ENCODE assay signal across 19 cellular contexts in genomic region chr21:42469272-42469671, GRCh38. TPM values are rescaled to one million over a fixed set of nuclear protein-coding genes. Genes with fewer than 3 reads are reported as not detected.
DNase-seq lines count a peak whose midpoint lies in the region; ATAC-seq, FAIRE-seq and TF ChIP-seq lines count a peak whose summit lies in the region.
"Had no signal": no experiment of that assay in that cellular context is flagged by ENCODE, and none has a peak within 500 bp of the region (broad histone marks: within the 10 kb centered on the region; RNA-seq: fewer than 3 reads in every experiment).

No MANE protein-coding gene starts in this region.

- H3K4me2 ChIP-seq in HepG2 (ENCODE audit: low read depth, low read length): no peak overlapping the region
- H3K4me2 ChIP-seq in mammary epithelial cell (ENCODE audit: insufficient read depth, low read depth, low read length): no peak overlapping the region

- in situ Hi-C loops in GM13977 (cut with MboI; ENCODE audit: low pct_unique_long_range_greater_than_20kb, low sequenced_read_pairs, unreplicated experiment): no loop called here
- in situ Hi-C loops in HepG2 (cut with HindIII; ENCODE audit: extremely low pct_ligation_motif_present, low pct_unique_long_range_greater_than_20kb): no loop called here
- in situ Hi-C loops in mammary epithelial cell (cut with MboI; ENCODE audit: low sequenced_read_pairs in 2 of 2): no loop called here

- intact Hi-C loops in HepG2 (cut with micrococcal nuclease; ENCODE audit: unreplicated experiment): no loop called here
- intact Hi-C loops in dorsolateral prefrontal cortex (cut with DNase I): loop anchor here in 1 of 2 donors (10.0 kb wide), 1 partner anchor 164 kb away; no protein-coding TSS in a partner anchor
- intact Hi-C loops in mammary epithelial cell (cut with micrococcal nuclease): no loop called here

- peaks cover 4% of the 10 kb centered on the region for H3K27me3 Mint-ChIP-seq in activated naive CD8-positive, alpha-beta T cell treated with anti-CD3 and anti-CD28 coated beads for 36 hours

- WGBS in HepG2 (ENCODE audit: low lambda C conversion rate): 0% methylated on average over 2 of the region's 2 CpGs
- WGBS in mammary epithelial cell (ENCODE audit: low coverage, missing lambda C conversion rate): 88% methylated on average over 2 of the region's 2 CpGs

- H4K20me1 ChIP-seq in HepG2 (ENCODE audit: insufficient read depth, low read length) (no peaks in the 10 kb centered on the region), mammary epithelial cell (ENCODE audit: insufficient read depth, low read length) (no peaks in the 10 kb centered on the region)

- H3K27ac ChIP-seq in HUES48 (ENCODE audit: low read depth, low read length): peak overlapping the region; percentile 5
- no peak overlapping the region for H3K27ac ChIP-seq in HepG2 (ENCODE audit: extremely low read length, insufficient read depth, low read length)
- H3K27ac ChIP-seq in dorsolateral prefrontal cortex: no peak overlapping the region
- no peak overlapping the region for H3K27ac ChIP-seq in mammary epithelial cell (ENCODE audit: insufficient read depth, low read depth, low read length)

- H3K36me3 ChIP-seq in HUES48 (ENCODE audit: control insufficient read depth, insufficient read depth, low read length) (no peaks in the 10 kb centered on the region), HepG2 (replicated peaks in 1 of 2; ENCODE audit: control insufficient read depth in 1 of 2, insufficient read depth in 2 of 2, low read length in 2 of 2) (no peaks in the 10 kb centered on the region), mammary epithelial cell (ENCODE audit: insufficient read depth, low read length) (no peaks in the 10 kb centered on the region)

- H3K27me3 ChIP-seq in HUES48 (ENCODE audit: control insufficient read depth, insufficient read depth, low read length) (no peaks in the 10 kb centered on the region), HepG2 (ENCODE audit: control insufficient read depth in 1 of 2, insufficient read depth in 2 of 2, low read length in 2 of 2) (no peaks in the 10 kb centered on the region), dorsolateral prefrontal cortex (no peaks in the 10 kb centered on the region), mammary epithelial cell (ENCODE audit: insufficient read depth, low read length) (no peaks in the 10 kb centered on the region)

- H3K4me3 ChIP-seq in HUES48 (ENCODE audit: low read depth, low read length) (no peak overlapping the region), HepG2 (replicated peaks in 1 of 3; ENCODE audit: insufficient read depth in 1 of 3, low read depth in 2 of 3, low read length in 3 of 3) (no peak overlapping the region), dorsolateral prefrontal cortex (no peak overlapping the region), mammary epithelial cell (replicated peaks in 1 of 3; ENCODE audit: insufficient read depth in 1 of 3, low read depth in 2 of 3, low read length in 3 of 3) (no peak overlapping the region)

- peaks cover 24% of the 10 kb centered on the region for H3K4me1 Mint-ChIP-seq in activated naive CD8-positive, alpha-beta T cell treated with anti-CD3 and anti-CD28 coated beads for 36 hours

- H3K27ac Mint-ChIP-seq in activated naive CD8-positive, alpha-beta T cell treated with anti-CD3 and anti-CD28 coated beads for 36 hours: no peak overlapping the region
- H3K27ac Mint-ChIP-seq: B cell; dendritic cell treated with granulocyte-macrophage colony-stimulating factor and Interleukin-4, amounts not matched to agents 40 ng/mL and 50 ng/mL, for 4 days had no signal

- H3K9me3 ChIP-seq in HUES48 (ENCODE audit: control insufficient read depth, insufficient read depth, low read length): no peaks in the 10 kb centered on the region
- no peaks in the 10 kb centered on the region for H3K9me3 ChIP-seq in HepG2 (ENCODE audit: low read length)
- H3K9me3 ChIP-seq in mammary epithelial cell (replicated peaks; ENCODE audit: insufficient read depth, low read length): no peaks in the 10 kb centered on the region

- TF ChIP-seq RAD21 in HepG2 (CRISPR knock-in tag; IDR thresholded peaks at IDR 0.05): no peak

- ATAC-seq in GM21529 (IDR thresholded peaks at IDR 0.05; ENCODE audit: unreplicated experiment) (peak; percentile 49), HepG2 (peak; percentile 47; the same call in 2 of the 3 replicates), GM18873 (IDR thresholded peaks at IDR 0.05; ENCODE audit: low FRiP score, unreplicated experiment) (no peak)
- ATAC-seq: sciatic nerve had no signal

- no peak overlapping the region for H3K9ac ChIP-seq in HUES48 (ENCODE audit: low read depth, low read length)
- no peak overlapping the region for H3K9ac ChIP-seq in HepG2 (ENCODE audit: insufficient read depth, low read depth, low read length)
- no peak overlapping the region for H3K9ac ChIP-seq in mammary epithelial cell (ENCODE audit: insufficient read depth, low read length)

- peaks cover under 1% of the 10 kb centered on the region for H3K36me3 Mint-ChIP-seq in activated naive CD8-positive, alpha-beta T cell treated with anti-CD3 and anti-CD28 coated beads for 36 hours
- H3K36me3 Mint-ChIP-seq: naive B cell had no signal

- no peak for TF ChIP-seq POLR2A in HepG2 (IDR thresholded peaks at IDR 0.05; ENCODE audit: insufficient read depth in 1 of 2, low read depth in 2 of 2, low read length in 2 of 2)

- POLR2A ChIA-PET in HepG2 (lab: Yijun Ruan, JAX): no interaction called here

- no peak overlapping the region for H3K4me3 Mint-ChIP-seq in activated naive CD8-positive, alpha-beta T cell treated with anti-CD3 and anti-CD28 coated beads for 36 hours
- H3K4me3 Mint-ChIP-seq: B cell; dendritic cell treated with granulocyte-macrophage colony-stimulating factor and Interleukin-4, amounts not matched to agents 40 ng/mL and 50 ng/mL, for 4 days; naive B cell had no signal

- no peaks in the 10 kb centered on the region for H3K9me3 Mint-ChIP-seq in activated naive CD8-positive, alpha-beta T cell treated with anti-CD3 and anti-CD28 coated beads for 36 hours
- H3K9me3 Mint-ChIP-seq: dendritic cell treated with granulocyte-macrophage colony-stimulating factor and Interleukin-4, amounts not matched to agents 40 ng/mL and 50 ng/mL, for 4 days; naive B cell had no signal

- H3K79me2 ChIP-seq in HepG2 (ENCODE audit: insufficient read depth, low read length) (no peaks in the 10 kb centered on the region), mammary epithelial cell (ENCODE audit: insufficient read depth, low read length) (no peaks in the 10 kb centered on the region)

- FAIRE-seq in HepG2 (lab: Jason Lieb, UNC): no peak
- FAIRE-seq: TTC549 had no signal

- dilution Hi-C loops in mammary epithelial cell (cut with HindIII; ENCODE audit: low sequenced_read_pairs): no loop called here

- no TSS peak for BruUV-seq in HepG2 (replicated peaks; lab: Mats Ljungman, UMichigan)
- BruUV-seq in mammary epithelial cell (replicated peaks; lab: Mats Ljungman, UMichigan): no TSS peak

- no peak for TF ChIP-seq EP300 in HepG2 (IDR thresholded peaks at IDR 0.05; ENCODE audit: low read depth in 2 of 2, low read length in 2 of 2)
- no peak for TF ChIP-seq EP300 in HepG2 (CRISPR knock-in tag; IDR thresholded peaks at IDR 0.05; ENCODE audit: borderline replicate concordance)

- CTCF ChIA-PET in HepG2 (lab: Yijun Ruan, JAX; ENCODE audit: low intra/inter-chr PET ratio, low total read pairs) (no interaction called here), mammary epithelial cell (lab: Charles Lee; ENCODE audit: low non-redundant PET) (no interaction called here)

- TF ChIP-seq CTCF in GM13977 (IDR thresholded peaks at IDR 0.05; ENCODE audit: extremely low read depth, insufficient read depth, missing control alignments) (no peak), HepG2 (CRISPR knock-in tag; IDR thresholded peaks at IDR 0.05) (no peak), dorsolateral prefrontal cortex (IDR thresholded peaks at IDR 0.05 in 54 of 56, conservative IDR thresholded peaks at IDR 0.05 in 2 of 56; ENCODE audit: low read depth in 1 of 56, partially characterized antibody in 56 of 56) (no peak), mammary epithelial cell (conservative IDR thresholded peaks at IDR 0.05 in 1 of 2, IDR thresholded peaks at IDR 0.05 in 1 of 2; ENCODE audit: extremely low read depth in 1 of 2, insufficient read depth in 1 of 2, low read depth in 1 of 2, low read length in 2 of 2) (no peak)

- H2AFZ ChIP-seq in HepG2 (ENCODE audit: low read length) (no peak overlapping the region), mammary epithelial cell (ENCODE audit: low read depth, low read length) (no peak overlapping the region)

- DNase-seq in GM13977 (ENCODE audit: low spot score) (peak; percentile 36), HepG2 (ENCODE audit: low spot score) (peak; percentile 16), dorsolateral prefrontal cortex (no peak), mammary epithelial cell (no peak)
- DNase-seq in activated naive CD8-positive, alpha-beta T cell treated with anti-CD3 and anti-CD28 coated beads for 36 hours: no peak
- DNase-seq: activated T-cell treated with anti-CD3 and anti-CD28 coated beads for 4 hours, DND-41, islet precursor cell, naive B cell, NCI-H1436, NCI-H526 had no signal

- H3K4me1 ChIP-seq in HUES48 (ENCODE audit: control insufficient read depth, insufficient read depth, low read length): peaks cover 21% of the 10 kb centered on the region
- H3K4me1 ChIP-seq in HepG2 (ENCODE audit: insufficient read depth, low read length): peaks cover 25% of the 10 kb centered on the region
- H3K4me1 ChIP-seq in mammary epithelial cell (ENCODE audit: insufficient read depth, low read length): peaks cover 7% of the 10 kb centered on the region

RNA-seq across cellular contexts. Expression of gene RSPH1, which starts 26.8 kb away (rescaled TPM):
- total RNA-seq in HepG2 (2016; rRNA removed; fragmentation: Illumina TruSeq; extraction: Trizol): not detected in 2 replicates
- not detected in 2 replicates for total RNA-seq in HepG2 (2016; cell fraction: cytosol; rRNA removed; fragmentation: Illumina TruSeq; extraction: Trizol; ENCODE audit: low read depth)
- not detected in 2 replicates for total RNA-seq in HepG2 (2016; cell fraction: insoluble cytoplasmic fraction; rRNA removed; fragmentation: Illumina TruSeq; extraction: Trizol)
- total RNA-seq in HepG2 (2016; cell fraction: membrane; rRNA removed; fragmentation: Illumina TruSeq; extraction: Trizol): not detected in 2 replicates
- not detected in 2 replicates for total RNA-seq in HepG2 (2016; cell fraction: nucleus; rRNA removed; fragmentation: Illumina TruSeq; extraction: Trizol)
- not detected in 2 replicates for polyA plus RNA-seq in HepG2 (2011; rRNA removed)
- not detected in 2 replicates for polyA plus RNA-seq in HepG2 (2011; cell fraction: cytosol; rRNA removed)
- not detected in 2 replicates for polyA plus RNA-seq in HepG2 (2011; cell fraction: nucleus; rRNA removed)
- not detected in 2 replicates for polyA plus RNA-seq in HepG2 (2012)
- not detected in 2 replicates for polyA plus RNA-seq in HepG2 (2016; cell fraction: cytosol; fragmentation: Illumina TruSeq; extraction: Trizol; ENCODE audit: low read depth)
- polyA plus RNA-seq in HepG2 (2016; cell fraction: insoluble cytoplasmic fraction; fragmentation: Illumina TruSeq; extraction: Trizol; ENCODE audit: low read depth): not detected in 2 replicates
- not detected in 2 replicates for polyA plus RNA-seq in HepG2 (2016; cell fraction: membrane; fragmentation: Illumina TruSeq; extraction: Trizol; ENCODE audit: low read depth)
- polyA plus RNA-seq in HepG2 (2016; cell fraction: nucleus; fragmentation: Illumina TruSeq; extraction: Trizol; ENCODE audit: insufficient read depth, low read depth): not detected in 2 replicates
- polyA minus RNA-seq in HepG2 (2011; rRNA and poly(A)+ RNA removed; ENCODE audit: low replicate concordance): not detected in 2 replicates
- polyA minus RNA-seq in HepG2 (2011; cell fraction: cytosol; rRNA and poly(A)+ RNA removed): not detected in 2 replicates
- polyA minus RNA-seq in HepG2 (2011; cell fraction: nucleus; rRNA and poly(A)+ RNA removed): not detected in 2 replicates
- total RNA-seq in activated naive CD8-positive, alpha-beta T cell treated with anti-CD3 and anti-CD28 coated beads for 36 hours: under 1 TPM in 1 of 2 experiments, not detected in 1; 0.32 TPM
- 10 to 100 TPM in 14 of 120 experiments, 1 to 10 TPM in 106; 3.5 to 12.9 (median 7.5) TPM for total RNA-seq in dorsolateral prefrontal cortex
- total RNA-seq in mammary epithelial cell: under 1 TPM; 0.50 to 0.66 TPM
- 0.35 TPM for polyA plus RNA-seq in mammary epithelial cell
- not detected for polyA minus RNA-seq in mammary epithelial cell
- total RNA-seq: H4 had no signal

RNA-seq across cellular contexts. Expression of gene SLC37A1, which starts 44.4 kb away (rescaled TPM):
- total RNA-seq in HepG2 (2016; rRNA removed; fragmentation: Illumina TruSeq; extraction: Trizol): 0.17 and 0.40 TPM in 2 replicates
- 0.18 TPM in 1 of 2 replicates, not detected in the other for total RNA-seq in HepG2 (2016; cell fraction: cytosol; rRNA removed; fragmentation: Illumina TruSeq; extraction: Trizol; ENCODE audit: low read depth)
- total RNA-seq in HepG2 (2016; cell fraction: insoluble cytoplasmic fraction; rRNA removed; fragmentation: Illumina TruSeq; extraction: Trizol): 0.10 and 0.28 TPM in 2 replicates
- total RNA-seq in HepG2 (2016; cell fraction: membrane; rRNA removed; fragmentation: Illumina TruSeq; extraction: Trizol): 0.31 and 0.48 TPM in 2 replicates
- total RNA-seq in HepG2 (2016; cell fraction: nucleus; rRNA removed; fragmentation: Illumina TruSeq; extraction: Trizol): 0.31 and 0.34 TPM in 2 replicates
- polyA plus RNA-seq in HepG2 (2011; rRNA removed): 0.14 and 0.22 TPM in 2 replicates
- polyA plus RNA-seq in HepG2 (2011; cell fraction: cytosol; rRNA removed): 0.12 and 0.14 TPM in 2 replicates
- polyA plus RNA-seq in HepG2 (2011; cell fraction: nucleus; rRNA removed): 0.19 and 0.29 TPM in 2 replicates
- 0.13 and 0.28 TPM in 2 replicates for polyA plus RNA-seq in HepG2 (2012)
- polyA plus RNA-seq in HepG2 (2016; cell fraction: cytosol; fragmentation: Illumina TruSeq; extraction: Trizol; ENCODE audit: low read depth): 0.18 and 0.58 TPM in 2 replicates
- 0.12 and 0.25 TPM in 2 replicates for polyA plus RNA-seq in HepG2 (2016; cell fraction: insoluble cytoplasmic fraction; fragmentation: Illumina TruSeq; extraction: Trizol; ENCODE audit: low read depth)
- polyA plus RNA-seq in HepG2 (2016; cell fraction: membrane; fragmentation: Illumina TruSeq; extraction: Trizol; ENCODE audit: low read depth): 0.35 and 0.40 TPM in 2 replicates
- 0.37 and 0.70 TPM in 2 replicates for polyA plus RNA-seq in HepG2 (2016; cell fraction: nucleus; fragmentation: Illumina TruSeq; extraction: Trizol; ENCODE audit: insufficient read depth, low read depth)
- polyA minus RNA-seq in HepG2 (2011; rRNA and poly(A)+ RNA removed; ENCODE audit: low replicate concordance): 0.80 and 7.9 TPM in 2 replicates
- 0.49 TPM in 1 of 2 replicates, not detected in the other for polyA minus RNA-seq in HepG2 (2011; cell fraction: cytosol; rRNA and poly(A)+ RNA removed)
- polyA minus RNA-seq in HepG2 (2011; cell fraction: nucleus; rRNA and poly(A)+ RNA removed): 0.12 and 0.39 TPM in 2 replicates
- 10 to 100 TPM; 15.7 to 17.5 TPM for total RNA-seq in activated naive CD8-positive, alpha-beta T cell treated with anti-CD3 and anti-CD28 coated beads for 36 hours
- total RNA-seq in dorsolateral prefrontal cortex: 10 to 100 TPM in 109 of 120 experiments, 1 to 10 TPM in 11; 6.5 to 24.8 (median 15.3) TPM
- 1 to 10 TPM; 7.7 to 8.7 TPM for total RNA-seq in mammary epithelial cell
- polyA plus RNA-seq in mammary epithelial cell: 3.9 TPM
- 5.0 TPM for polyA minus RNA-seq in mammary epithelial cell

Comparison
In these comparisons a context has a peak if more than half of its experiments do, and no peak if none do; other contexts are left out.
1. DNase-seq: peak in GM13977 (single experiment) and HepG2 (single experiment); none in activated naive CD8-positive, alpha-beta T cell treated with anti-CD3 and anti-CD28 coated beads for 36 hours (single experiment), dorsolateral prefrontal cortex (0 of 10) and mammary epithelial cell (single experiment).